ENCODE assay signal across 24 cellular contexts in genomic region chr17:953767-954166, GRCh38. TPM values are rescaled to one million over a fixed set of nuclear protein-coding genes. Genes with fewer than 3 reads are reported as not detected.
DNase-seq lines count a peak whose midpoint lies in the region; ATAC-seq, FAIRE-seq and TF ChIP-seq lines count a peak whose summit lies in the region.
"Had no signal": no experiment of that assay in that cellular context is flagged by ENCODE, and none has a peak within 500 bp of the region (broad histone marks: within the 10 kb centered on the region; RNA-seq: fewer than 3 reads in every experiment).

No MANE protein-coding gene starts in this region.

- no peak overlapping the region for H3K4me3 Mint-ChIP-seq in WTC11
- H3K4me3 Mint-ChIP-seq: activated naive CD8-positive, alpha-beta T cell; CD8-positive, alpha-beta T cell; stimulated activated effector memory CD8-positive, alpha-beta T cell treated with anti-CD3 and anti-CD28 coated beads, Interleukin-12 subunit alpha, Interleukin-12 subunit beta, amount 100 ng/mL, for 72 hours; T-helper 1 cell treated with Interleukin-12 subunit alpha and Interleukin-12 subunit beta and Interleukin-4 antibody, amounts not matched to agents 30 μg/mL and 1 μg/mL, for 36 hours had no signal

- H3K27me3 ChIP-seq in lower lobe of right lung (ENCODE audit: low read depth) (no peaks in the 10 kb centered on the region), psoas muscle (ENCODE audit: insufficient read depth in 3 of 3, low read length in 2 of 3) (no peaks in the 10 kb centered on the region)

- peaks cover 12% of the 10 kb centered on the region for H3K36me3 Mint-ChIP-seq in WTC11
- H3K36me3 Mint-ChIP-seq: activated naive CD8-positive, alpha-beta T cell; CD8-positive, alpha-beta T cell; stimulated activated effector memory CD8-positive, alpha-beta T cell treated with anti-CD3 and anti-CD28 coated beads, Interleukin-12 subunit alpha, Interleukin-12 subunit beta, amount 100 ng/mL, for 72 hours had no signal

- H3K9me3 ChIP-seq in A549 (0 out of 3 replicates have a peak, but pooled peaks cover 3% of the 10 kb centered on the region), lower lobe of right lung (no peaks in the 10 kb centered on the region), psoas muscle (no peaks in the 10 kb centered on the region)

- CTCF ChIA-PET in A549 (lab: Yijun Ruan, JAX), result no interaction called here
- CTCF ChIA-PET in WTC11 (lab: Charles Lee), result no interaction called here

- peaks cover 63% of the 10 kb centered on the region for H3K4me1 ChIP-seq in A549
- H3K4me1 ChIP-seq in lower lobe of right lung, result peaks cover 16% of the 10 kb centered on the region
- peaks cover 44% of the 10 kb centered on the region for H3K4me1 ChIP-seq in psoas muscle

- DNase-seq in A549 (ENCODE audit: low read depth in 1 of 2, low spot score in 1 of 2), result no peak
- DNase-seq in WTC11 (ENCODE audit: low spot score), result no peak
- DNase-seq in lower lobe of right lung, result peak; percentile 32
- no peak for DNase-seq in psoas muscle
- DNase-seq in GM19239 (ENCODE audit: insufficient read length, low spot score), result no peak
- DNase-seq in OCI-M1 (lab: John Stamatoyannopoulos, UW), result no peak
- DNase-seq: activated effector memory CD4-positive, alpha-beta T cell treated with Interleukin-2 at 50 U/mL for 16 hours; activated T-cell treated with anti-CD3 and anti-CD28 coated beads for 4 hours; anterior cingulate cortex; CD8-positive, alpha-beta T cell; DMS 273 treated with DMSO at 0.1 percent for 48 hours; GOT3; NCI-H1105; NCI-H187 treated with DMSO at 0.1 percent for 48 hours; NCI-H526 treated with DMSO at 0.1 percent for 48 hours; stimulated activated CD4-positive, alpha-beta T cell treated with anti-CD3 and anti-CD28 coated beads, Interleukin-4, amount 100 ng/mL, for 24 hours had no signal

- H3K27ac Mint-ChIP-seq in WTC11, result peak overlapping the region; percentile 97
- H3K27ac Mint-ChIP-seq: activated naive CD8-positive, alpha-beta T cell; CD8-positive, alpha-beta T cell; stimulated activated effector memory CD8-positive, alpha-beta T cell treated with anti-CD3 and anti-CD28 coated beads, Interleukin-12 subunit alpha, Interleukin-12 subunit beta, amount 100 ng/mL, for 72 hours; T-helper 1 cell treated with Interleukin-12 subunit alpha and Interleukin-12 subunit beta and Interleukin-4 antibody, amounts not matched to agents 30 μg/mL and 1 μg/mL, for 36 hours had no signal

- H3K27me3 Mint-ChIP-seq in WTC11 (ENCODE audit: low read depth), result no peaks in the 10 kb centered on the region

- peaks cover 46% of the 10 kb centered on the region for H3K4me1 Mint-ChIP-seq in WTC11
- H3K4me1 Mint-ChIP-seq: stimulated activated effector memory CD8-positive, alpha-beta T cell treated with anti-CD3 and anti-CD28 coated beads, Interleukin-12 subunit alpha, Interleukin-12 subunit beta, amount 100 ng/mL, for 72 hours had no signal

- peak overlapping the region; percentile 66 to 90; a peak in 4 of 6 replicates for H3K27ac ChIP-seq in A549
- peak overlapping the region; percentile 72 for H3K27ac ChIP-seq in lower lobe of right lung
- peak overlapping the region; percentile 67 for H3K27ac ChIP-seq in psoas muscle

- 93% methylated on average over 16 of the region's 16 CpGs for WGBS in A549 (ENCODE audit: missing lambda C conversion rate)
- WGBS in psoas muscle, 3 donors, result 79 to 91% (median 84%) methylated on average over 16 of the region's 16 CpGs

- H3K4me3 ChIP-seq in A549 (no peak overlapping the region), lower lobe of right lung (no peak overlapping the region), psoas muscle (no peak overlapping the region)
- H3K4me3 ChIP-seq: K562 had no signal

- H3K9me3 Mint-ChIP-seq in WTC11, result no peaks in the 10 kb centered on the region
- H3K9me3 Mint-ChIP-seq: CD8-positive, alpha-beta T cell; neural crest cell; stimulated activated effector memory CD8-positive, alpha-beta T cell treated with anti-CD3 and anti-CD28 coated beads, Interleukin-12 subunit alpha, Interleukin-12 subunit beta, amount 100 ng/mL, for 72 hours; T-helper 1 cell treated with Interleukin-12 subunit alpha and Interleukin-12 subunit beta and Interleukin-4 antibody, amounts not matched to agents 30 μg/mL and 1 μg/mL, for 36 hours had no signal

- no peaks in the 10 kb centered on the region for H3K36me3 ChIP-seq in lower lobe of right lung
- no peaks in the 10 kb centered on the region for H3K36me3 ChIP-seq in psoas muscle (ENCODE audit: insufficient read depth in 1 of 2, low read depth in 1 of 2)

- no peak for TF ChIP-seq RAD21 in A549 (conservative IDR thresholded peaks at IDR 0.05 in 1 of 2, IDR thresholded peaks at IDR 0.05 in 1 of 2)

- POLR2A ChIA-PET in A549 (lab: Yijun Ruan, JAX) (no interaction called here), WTC11 (lab: Charles Lee) (no interaction called here)

- FAIRE-seq in A549 (lab: Jason Lieb, UNC) (no peak), GM19239 (lab: Jason Lieb, UNC) (no peak)
- FAIRE-seq: GM12892, K562 had no signal

- TF ChIP-seq CTCF in A549 (IDR thresholded peaks at IDR 0.05), result no peak
- TF ChIP-seq CTCF in WTC11 (IDR thresholded peaks at IDR 0.05), result no peak
- no peak for TF ChIP-seq CTCF in lower lobe of right lung (IDR thresholded peaks at IDR 0.05)
- TF ChIP-seq CTCF in psoas muscle (IDR thresholded peaks at IDR 0.05), result no peak

- H3K4me2 ChIP-seq in A549, result no peak overlapping the region

- intact Hi-C loops in lower lobe of right lung (cut with DNase I), result no loop called here
- intact Hi-C loops in psoas muscle (cut with DNase I), result loop anchor here in 1 of 2 donors (10.0 kb wide), 1 partner anchor 49 kb away; no protein-coding TSS in a partner anchor

- no peak for TF ChIP-seq EP300 in A549 (IDR thresholded peaks at IDR 0.05)

- ATAC-seq in A549, result no peak
- no peak for ATAC-seq in WTC11
- no peak for ATAC-seq in lower lobe of right lung
- ATAC-seq in psoas muscle, result no peak
- ATAC-seq in HG03432 (IDR thresholded peaks at IDR 0.05; ENCODE audit: unreplicated experiment), result no peak
- no peak for ATAC-seq in HG02973 (IDR thresholded peaks at IDR 0.05; ENCODE audit: unreplicated experiment)
- ATAC-seq: CD8-positive, alpha-beta T cell; K562; stimulated activated effector memory CD8-positive, alpha-beta T cell treated with anti-CD3 and anti-CD28 coated beads, Interleukin-12 subunit alpha, Interleukin-12 subunit beta, amount 100 ng/mL, for 72 hours had no signal

- no peak for TF ChIP-seq POLR2A in A549 (IDR thresholded peaks at IDR 0.05; ENCODE audit: low read length)

TF ChIP-seq in A549, 52 proteins besides CTCF, POLR2A, EP300 and RAD21 (continues in another document):
- no peak for TF ChIP-seq CBX2 (IDR thresholded peaks at IDR 0.05; ENCODE audit: borderline replicate concordance, low read depth)
- TF ChIP-seq CHD2 (IDR thresholded peaks at IDR 0.05; ENCODE audit: low read length, partially characterized antibody), result no peak
- no peak for TF ChIP-seq FOSB (CRISPR knock-in tag; IDR thresholded peaks at IDR 0.05)
- no peak for TF ChIP-seq GATA3 (IDR thresholded peaks at IDR 0.05; ENCODE audit: borderline replicate concordance)
- TF ChIP-seq CBX8 (IDR thresholded peaks at IDR 0.05), result no peak
- no peak for TF ChIP-seq MAZ (IDR thresholded peaks at IDR 0.05; ENCODE audit: borderline replicate concordance, low read depth, low read length)
- TF ChIP-seq CHD4 (IDR thresholded peaks at IDR 0.05; ENCODE audit: borderline replicate concordance), result no peak
- TF ChIP-seq FOSL2 (IDR thresholded peaks at IDR 0.05), result no peak
- no peak for TF ChIP-seq FOSL2 (CRISPR knock-in tag; IDR thresholded peaks at IDR 0.05)
- no peak for TF ChIP-seq HEYL (CRISPR knock-in tag; IDR thresholded peaks at IDR 0.05)

TF ChIP-seq in WTC11, 78 proteins besides CTCF, POLR2A, EP300 and RAD21:
- TF ChIP-seq ZNF121 (CRISPR knock-in tag; IDR thresholded peaks at IDR 0.05) (0 out of 2 replicates have a peak, but pooled peaks have one; percentile 51), SMAD3 (CRISPR knock-in tag; IDR thresholded peaks at IDR 0.05; ENCODE audit: borderline replicate concordance) (no peak), IRF2 (CRISPR knock-in tag; IDR thresholded peaks at IDR 0.05; ENCODE audit: borderline replicate concordance, low read depth) (no peak)

RNA-seq across cellular contexts. Expression of gene NXN, which starts 25.8 kb away (rescaled TPM):
- polyA plus RNA-seq in A549 (2011; rRNA removed) (22.2 and 24.6 TPM in 2 replicates), A549 (2017; fragmentation: RNase III; extraction: RNeasy Plus Mini Kit Qiagen cat#74134 plus additional on column Dnase treatment) (31.1 to 37.2 TPM (median 32.3 TPM) in 3 replicates), psoas muscle (10 to 100 TPM; 33.4 to 92.5 (median 52.2) TPM)
- 37.0 and 51.9 TPM in 2 replicates for polyA plus RNA-seq in A549 (2012; cell fraction: cytosol; rRNA removed)
- polyA plus RNA-seq in A549 (2012; cell fraction: nucleus; rRNA removed), result 48.5 and 62.7 TPM in 2 replicates
- 51.8 and 54.6 TPM in 2 replicates for polyA minus RNA-seq in A549 (2011; rRNA and poly(A)+ RNA removed)
- total RNA-seq in WTC11 (2021) (96.8 to 100 TPM (median 98.7 TPM) in 3 replicates), lower lobe of right lung (42.6 TPM), psoas muscle (10 to 100 TPM; 72.8 to 79.4 (median 74.1) TPM)

RNA-seq across cellular contexts. Expression of gene TIMM22, which starts 43.2 kb away (rescaled TPM):
- 14.7 and 15.8 TPM in 2 replicates for polyA plus RNA-seq in A549 (2011; rRNA removed)
- 18.5 and 19.6 TPM in 2 replicates for polyA plus RNA-seq in A549 (2012; cell fraction: cytosol; rRNA removed)
- polyA plus RNA-seq in A549 (2012; cell fraction: nucleus; rRNA removed), result 9.8 and 14.0 TPM in 2 replicates
- polyA plus RNA-seq in A549 (2017; fragmentation: RNase III; extraction: RNeasy Plus Mini Kit Qiagen cat#74134 plus additional on column Dnase treatment), result 21.3 to 22.4 TPM (median 22.1 TPM) in 3 replicates
- 21.8 and 23.3 TPM in 2 replicates for polyA minus RNA-seq in A549 (2011; rRNA and poly(A)+ RNA removed)
- total RNA-seq in WTC11 (2021), result 17.2 to 18.0 TPM (median 17.4 TPM) in 3 replicates
- 9.1 TPM for total RNA-seq in lower lobe of right lung
- 10 to 100 TPM in 3 of 4 donors, 1 to 10 TPM in 1; 8.0 to 18.0 (median 12.4) TPM for total RNA-seq in psoas muscle
- 10 to 100 TPM; 14.9 to 27.2 (median 21.6) TPM for polyA plus RNA-seq in psoas muscle
